In genomic region chr1:200036616-200037270, GRCh38 we compare ENCODE assay signal across 30 cellular contexts. TPM values are rescaled to one million over a fixed set of nuclear protein-coding genes. Genes with fewer than 3 reads are reported as not detected.
DNase-seq lines count a peak whose midpoint lies in the region; ATAC-seq, FAIRE-seq and TF ChIP-seq lines count a peak whose summit lies in the region.
"Had no signal": no experiment of that assay in that cellular context is flagged by ENCODE, and none has a peak within 500 bp of the region (broad histone marks: within the 10 kb centered on the region; RNA-seq: fewer than 3 reads in every experiment).

No MANE protein-coding gene starts in this region.

- DNase-seq in colonic mucosa (peak; percentile 75), progenitor cell of endocrine pancreas (ENCODE audit: low spot score, unreplicated experiment) (no peak), NCI-H2171 treated with DMSO at 0.1 percent for 48 hours (lab: John Stamatoyannopoulos, UW) (no peak), GM10248 (ENCODE audit: extremely low spot score) (no peak), RCC 7860 (ENCODE audit: low spot score) (no peak)
- DNase-seq: activated gamma-delta T cell treated with Interleukin-2 at 50 U/mL for 16 hours; activated naive CD8-positive, alpha-beta T cell treated with anti-CD3 and anti-CD28 coated beads, Interleukin-2, amount 50 U/mL, for 24 hours; activated T-cell treated with anti-CD3 and anti-CD28 coated beads, Interleukin-2, amount 50 U/mL, for 24 hours; Caco-2; GOT3; KBM-7; mammary epithelial cell; MG63; NCI-H2029; NCI-H2227 treated with DMSO at 0.1 percent for 48 hours; NCI-H748 treated with DMSO at 0.1 percent for 48 hours; psoas muscle; stimulated activated naive CD4-positive, alpha-beta T cell treated with Interleukin-2 at 50 U/mL for 16 hours had no signal

- TF ChIP-seq CTCF in HEK293 (tag by site-specific recombination; IDR thresholded peaks at IDR 0.05) (no peak), colonic mucosa (IDR thresholded peaks at IDR 0.05) (no peak), progenitor cell of endocrine pancreas (IDR thresholded peaks at IDR 0.05; ENCODE audit: unreplicated experiment) (no peak), GM10248 (IDR thresholded peaks at IDR 0.05; ENCODE audit: control extremely low read depth, extremely low read depth, low read depth, missing control alignments) (no peak)

- no peaks in the 10 kb centered on the region for H3K36me3 ChIP-seq in HEK293 (ENCODE audit: control insufficient read depth in 2 of 2, insufficient read depth in 1 of 2, low read length in 2 of 2)
- no peaks in the 10 kb centered on the region for H3K36me3 ChIP-seq in colonic mucosa
- H3K36me3 ChIP-seq: BLaER1, gastroesophageal sphincter, MG63, neutrophil had no signal

- H3K27me3 ChIP-seq in colonic mucosa = peaks cover 12% of the 10 kb centered on the region

- H3K36me3 Mint-ChIP-seq in progenitor cell of endocrine pancreas (ENCODE audit: insufficient read depth) = peaks cover 2% of the 10 kb centered on the region

- no peak overlapping the region for H3K27ac ChIP-seq in HEK293 (ENCODE audit: extremely low read depth, low read depth, low read length)
- peak overlapping the region; percentile 75 for H3K27ac ChIP-seq in colonic mucosa
- H3K27ac ChIP-seq: BLaER1, gastroesophageal sphincter, neutrophil, psoas muscle had no signal

- CTCF ChIA-PET in HEK293 (lab: Yijun Ruan, JAX) = interaction anchor here (1.4 kb wide), 1 partner anchor 103 kb away, joined by 3 read pairs; no protein-coding TSS in a partner anchor
- CTCF ChIA-PET in GM10248 (lab: Yijun Ruan, JAX) = interaction anchor here (1.3 to 1.6 kb wide), 2 partner anchors 10 to 452 kb away, joined by 3 to 5 read pairs; partner anchors contain the start of gene NR5A2

- no peak overlapping the region for H3K4me3 Mint-ChIP-seq in progenitor cell of endocrine pancreas (ENCODE audit: low read depth)
- H3K4me3 Mint-ChIP-seq: activated naive CD8-positive, alpha-beta T cell treated with anti-CD3 and anti-CD28 coated beads, Interleukin-2, amount 50 U/mL, for 24 hours; activated T-cell treated with anti-CD3 and anti-CD28 coated beads, Interleukin-2, amount 50 U/mL, for 24 hours had no signal

- FAIRE-seq in RCC 7860 (lab: Jason Lieb, UNC) = no peak
- FAIRE-seq: urothelium cell line had no signal

- H3K4me3 ChIP-seq in HEK293 (ENCODE audit: low read depth, low read length) = no peak overlapping the region
- H3K4me3 ChIP-seq in colonic mucosa = peak overlapping the region; percentile 30
- H3K4me3 ChIP-seq in iPS-18c (ENCODE audit: insufficient read depth, low read depth, low read length) = peak overlapping the region; percentile 56; the same call in 1 of the 2 replicates
- H3K4me3 ChIP-seq: BLaER1, gastroesophageal sphincter, MG63, psoas muscle had no signal

- peaks cover 26% of the 10 kb centered on the region for H3K27me3 Mint-ChIP-seq in progenitor cell of endocrine pancreas
- H3K27me3 Mint-ChIP-seq: central memory CD8-positive, alpha-beta T cell had no signal

- H3K27ac Mint-ChIP-seq in progenitor cell of endocrine pancreas = peak overlapping the region; percentile 54
- H3K27ac Mint-ChIP-seq: activated naive CD8-positive, alpha-beta T cell treated with anti-CD3 and anti-CD28 coated beads, Interleukin-2, amount 50 U/mL, for 24 hours; activated T-cell treated with anti-CD3 and anti-CD28 coated beads, Interleukin-2, amount 50 U/mL, for 24 hours had no signal

- peak overlapping the region; percentile 52 to 92 for H3K9ac ChIP-seq in colonic mucosa (ENCODE audit: low read depth in 2 of 2, low read length in 2 of 2)
- H3K9ac ChIP-seq: BLaER1 had no signal

- intact Hi-C loops in colonic mucosa (cut with DNase I) = no loop called here

- H3K9me3 ChIP-seq in HEK293 (ENCODE audit: control insufficient read depth, insufficient read depth, low read depth, low read length) = no peaks in the 10 kb centered on the region
- H3K9me3 ChIP-seq in colonic mucosa = no peaks in the 10 kb centered on the region
- no peaks in the 10 kb centered on the region for H3K9me3 ChIP-seq in iPS-18c (ENCODE audit: control insufficient read depth, insufficient read depth, low read length)
- H3K9me3 ChIP-seq: Caco-2, gastroesophageal sphincter, MG63, neutrophil, psoas muscle had no signal

- H3K4me1 ChIP-seq in HEK293 (ENCODE audit: control insufficient read depth, insufficient read depth, low read length) (peaks cover 5% of the 10 kb centered on the region; the same call in 1 of the 2 replicates), colonic mucosa (no peaks in the 10 kb centered on the region)

- peaks cover 28% of the 10 kb centered on the region for H3K4me1 Mint-ChIP-seq in progenitor cell of endocrine pancreas (ENCODE audit: low read depth)

- POLR2A ChIA-PET in HEK293 (lab: Yijun Ruan, JAX) = no interaction called here
- POLR2A ChIA-PET in GM10248 (lab: Yijun Ruan, JAX) = no interaction called here

- no peak for ATAC-seq in GM21619 (IDR thresholded peaks at IDR 0.05; ENCODE audit: unreplicated experiment)
- ATAC-seq: activated naive CD8-positive, alpha-beta T cell treated with anti-CD3 and anti-CD28 coated beads, Interleukin-2, amount 50 U/mL, for 24 hours; gastroesophageal sphincter; psoas muscle; SK-N-SH treated with all-trans-retinoic acid at 6 μM for 48 hours had no signal

- H3K9me3 Mint-ChIP-seq in progenitor cell of endocrine pancreas (ENCODE audit: low read depth) = no peaks in the 10 kb centered on the region
- H3K9me3 Mint-ChIP-seq: activated naive CD8-positive, alpha-beta T cell treated with anti-CD3 and anti-CD28 coated beads, Interleukin-2, amount 50 U/mL, for 24 hours; activated T-cell treated with anti-CD3 and anti-CD28 coated beads, Interleukin-2, amount 50 U/mL, for 24 hours; central memory CD8-positive, alpha-beta T cell had no signal

TF ChIP-seq in HEK293, 187 proteins besides CTCF, POLR2A, EP300 and RAD21:
- TF ChIP-seq HOXD13 (CRISPR knock-in tag; IDR thresholded peaks at IDR 0.05; ENCODE audit: borderline replicate concordance) (no peak), SCRT2 (tag by site-specific recombination; IDR thresholded peaks at IDR 0.05) (0 out of 2 replicates have a peak, but pooled peaks have one; percentile 14)

RNA-seq across cellular contexts. Expression of gene NR5A2, which starts 9.2 kb away (rescaled TPM):
- total RNA-seq in colonic mucosa (10 to 100 TPM; 45.5 to 65.9 TPM), progenitor cell of endocrine pancreas (23.2 and 29.1 TPM in 2 replicates)
- total RNA-seq: activated CD8-positive, alpha-beta memory T cell treated with anti-CD3 and anti-CD28 coated beads for 36 hours; fibroblast of lung; mammary epithelial cell; T-helper 2 cell treated with Interferon-gamma antibody and Interleukin-4, amounts not matched to agents 100 ng/mL and 5 ng/mL, for 36 hours had no signal
